ENCODE assay signal across 12 cellular contexts in the genomic region with DNA sequence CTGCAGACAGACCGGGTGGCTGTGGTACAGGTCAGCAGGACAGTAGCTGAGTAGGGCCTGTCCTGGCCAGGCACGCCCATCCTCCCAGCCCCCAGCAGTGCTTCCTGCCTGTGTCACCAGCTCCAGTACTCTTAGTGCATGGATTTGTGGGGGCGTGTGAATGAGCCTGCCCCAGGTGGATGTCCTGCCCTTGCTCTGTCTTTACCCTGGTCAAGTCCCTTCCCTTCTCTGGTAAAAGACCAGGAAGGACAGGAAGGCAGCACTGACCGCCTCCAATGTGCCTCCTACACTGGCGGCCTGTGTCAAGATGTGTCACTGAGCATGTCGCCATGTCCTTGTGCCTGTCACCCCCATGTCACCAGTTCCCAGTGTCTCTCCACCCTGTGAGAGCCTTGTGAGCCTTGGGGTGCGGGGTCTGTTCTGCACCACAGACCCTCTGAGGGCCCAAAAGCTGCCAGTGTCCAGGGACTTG. TPM values are rescaled to one million over a fixed set of nuclear protein-coding genes. Genes with fewer than 3 reads are reported as not detected.
A peak's percentile ranks its signal among the peaks of the same experiment; 100 is the strongest.
DNase-seq lines count a peak whose midpoint lies in the region; ATAC-seq and TF ChIP-seq lines count a peak whose summit lies in the region.
"Had no signal": no experiment of that assay in that cellular context is flagged by ENCODE, and none has a peak within 500 bp of the region (broad histone marks: within the 10 kb centered on the region; RNA-seq: fewer than 3 reads in every experiment).

No MANE protein-coding gene starts in this region.

- H3K36me3 ChIP-seq in RWPE2 (ENCODE audit: low read depth) (peaks cover 26% of the 10 kb centered on the region), right atrium auricular region (peaks cover 14% of the 10 kb centered on the region), sigmoid colon (peaks cover 2 to 52% (median 23%) of the 10 kb centered on the region in 4 donors)

- TF ChIP-seq CTCF in RWPE2 (IDR thresholded peaks at IDR 0.05; ENCODE audit: poor library complexity, severe bottlenecking): no peak
- TF ChIP-seq CTCF in right atrium auricular region (IDR thresholded peaks at IDR 0.05): no peak
- no peak for TF ChIP-seq CTCF in sigmoid colon (IDR thresholded peaks at IDR 0.05)
- no peak for TF ChIP-seq CTCF in lower leg skin (IDR thresholded peaks at IDR 0.05)

- H3K27ac ChIP-seq in RWPE2 (ENCODE audit: poor library complexity, severe bottlenecking) (peak overlapping the region; percentile 96), right atrium auricular region (peak overlapping the region; percentile 74 to 75), sigmoid colon (peak overlapping the region; percentile 100)

- no peaks in the 10 kb centered on the region for H3K9me3 ChIP-seq in RWPE2 (ENCODE audit: severe bottlenecking)
- no peaks in the 10 kb centered on the region for H3K9me3 ChIP-seq in right atrium auricular region
- H3K9me3 ChIP-seq in sigmoid colon: no peaks in the 10 kb centered on the region

- no peak for TF ChIP-seq EP300 in sigmoid colon (IDR thresholded peaks at IDR 0.05)

- ATAC-seq in RWPE2 (ENCODE audit: low read depth): peak; percentile 50
- ATAC-seq: stimulated activated naive CD8-positive, alpha-beta T cell treated with anti-CD3 and anti-CD28 coated beads, Interleukin-15, Interleukin-2, amounts not matched to agents 100 U/mL and 50 U/mL, for 24 hours had no signal

- peaks cover 50% of the 10 kb centered on the region for H3K4me1 ChIP-seq in RWPE2 (ENCODE audit: insufficient read depth, poor library complexity, severe bottlenecking)
- peaks cover 0 to 61% of the 10 kb centered on the region in 2 donors for H3K4me1 ChIP-seq in right atrium auricular region
- peaks cover 0 to 81% (median 64%) of the 10 kb centered on the region in 4 donors for H3K4me1 ChIP-seq in sigmoid colon

- H3K27me3 ChIP-seq in RWPE2 (ENCODE audit: insufficient read depth, poor library complexity, severe bottlenecking) (no peaks in the 10 kb centered on the region), right atrium auricular region (no peaks in the 10 kb centered on the region), sigmoid colon (no peaks in the 10 kb centered on the region)

- H3K4me3 ChIP-seq in RWPE2 (ENCODE audit: severe bottlenecking) (no peak overlapping the region), right atrium auricular region (peak overlapping the region in 1 of 2 donors; percentile 18), sigmoid colon (no peak overlapping the region), lower leg skin (ENCODE audit: low read depth, poor library complexity, severe bottlenecking) (no peak overlapping the region)

- 89 to 90% methylated on average over 7 of the region's 7 CpGs for WGBS in sigmoid colon, 2 donors
- WGBS in lower leg skin, 2 donors: 88 to 90% methylated on average over 7 of the region's 7 CpGs

- peak; percentile 77 for DNase-seq in EH (ENCODE audit: low read depth)
- peak; percentile 77 for DNase-seq in RWPE2 (ENCODE audit: low spot score)
- no peak for DNase-seq in right atrium auricular region (ENCODE audit: low spot score)
- peak; percentile 71 for DNase-seq in sigmoid colon
- no peak for DNase-seq in lower leg skin (ENCODE audit: low spot score in 2 of 2)
- no peak for DNase-seq in OCI-M2 (lab: John Stamatoyannopoulos, UW; ENCODE audit: unreplicated experiment)
- DNase-seq in mesenteric fat pad (ENCODE audit: low spot score): no peak
- DNase-seq in DMS114 treated with DMSO at 0.1 percent for 48 hours (lab: John Stamatoyannopoulos, UW; ENCODE audit: unreplicated experiment): no peak
- DNase-seq: NCI-H1694; stimulated activated naive CD8-positive, alpha-beta T cell treated with anti-CD3 and anti-CD28 coated beads, Interleukin-15, Interleukin-2, amounts not matched to agents 100 U/mL and 50 U/mL, for 24 hours; T-cell had no signal

- TF ChIP-seq POLR2A in sigmoid colon (IDR thresholded peaks at IDR 0.05) (no peak), lower leg skin (IDR thresholded peaks at IDR 0.05) (no peak)

- intact Hi-C loops in sigmoid colon (cut with DNase I) (loop anchor here (2.0 kb wide), 1 partner anchor 14 kb away; no protein-coding TSS in a partner anchor), lower leg skin (cut with DNase I; ENCODE audit: low total_unique reads) (no loop called here)

RNA-seq across cellular contexts. Expression of a gene that starts 11.9 kb away (rescaled TPM):
- total RNA-seq in right atrium auricular region: 10 to 100 TPM; 19.3 to 37.1 TPM
- total RNA-seq in sigmoid colon: 10 to 100 TPM; 50.4 to 95.8 (median 74.8) TPM
- 10 to 100 TPM; 14.4 to 25.2 (median 14.6) TPM for polyA plus RNA-seq in sigmoid colon
- total RNA-seq in lower leg skin: 10 to 100 TPM; 51.3 to 73.2 (median 56.8) TPM
- total RNA-seq in mesenteric fat pad: 25.3 TPM

RNA-seq across cellular contexts. Expression of a gene that starts 16.8 kb away (rescaled TPM):
- 100 to 1,000 TPM; 571 to 831 TPM for total RNA-seq in right atrium auricular region
- total RNA-seq in sigmoid colon: 1,000 to 10,000 TPM; 1,381 to 2,837 (median 2,184) TPM
- 1,000 to 10,000 TPM; 1,931 to 3,217 (median 2,051) TPM for polyA plus RNA-seq in sigmoid colon
- 1,000 to 10,000 TPM; 1,714 to 2,467 (median 2,118) TPM for total RNA-seq in lower leg skin
- 919 TPM for total RNA-seq in mesenteric fat pad

RNA-seq across cellular contexts. Expression of a gene that starts 27.7 kb away (rescaled TPM):
- not detected for total RNA-seq in right atrium auricular region
- total RNA-seq in sigmoid colon: not detected
- not detected for polyA plus RNA-seq in sigmoid colon
- total RNA-seq in lower leg skin: under 1 TPM in 2 of 4 donors, not detected in 2; 0.61 to 0.65 TPM
- not detected for total RNA-seq in mesenteric fat pad
- total RNA-seq: posterior vena cava, T-cell had no signal

RNA-seq across cellular contexts. Expression of a gene that starts 32.8 kb away (rescaled TPM):
- 1 to 10 TPM; 3.4 to 3.5 TPM for total RNA-seq in right atrium auricular region
- total RNA-seq in sigmoid colon: 1 to 10 TPM; 3.3 to 3.9 (median 3.7) TPM
- 1 to 10 TPM; 2.4 to 5.2 (median 3.2) TPM for polyA plus RNA-seq in sigmoid colon
- total RNA-seq in lower leg skin: 10 to 100 TPM; 17.5 to 36.7 (median 34.2) TPM
- total RNA-seq in mesenteric fat pad: 1.9 TPM

Comparison
In these comparisons a context has a peak if more than half of its experiments do, and no peak if none do; other contexts are left out.
1. DNase-seq: peak in EH (single experiment), RWPE2 (single experiment) and sigmoid colon (single experiment); none in right atrium auricular region (single experiment), lower leg skin (0 of 2), OCI-M2 (single experiment), mesenteric fat pad (single experiment) and DMS114 treated with DMSO at 0.1 percent for 48 hours (single experiment).
2. Peak in every context shown above with its lines, with median percentiles within 50 percentile points of each other: H3K27ac ChIP-seq.